8 cellular contexts compared by ENCODE assay signal in the genomic region with DNA sequence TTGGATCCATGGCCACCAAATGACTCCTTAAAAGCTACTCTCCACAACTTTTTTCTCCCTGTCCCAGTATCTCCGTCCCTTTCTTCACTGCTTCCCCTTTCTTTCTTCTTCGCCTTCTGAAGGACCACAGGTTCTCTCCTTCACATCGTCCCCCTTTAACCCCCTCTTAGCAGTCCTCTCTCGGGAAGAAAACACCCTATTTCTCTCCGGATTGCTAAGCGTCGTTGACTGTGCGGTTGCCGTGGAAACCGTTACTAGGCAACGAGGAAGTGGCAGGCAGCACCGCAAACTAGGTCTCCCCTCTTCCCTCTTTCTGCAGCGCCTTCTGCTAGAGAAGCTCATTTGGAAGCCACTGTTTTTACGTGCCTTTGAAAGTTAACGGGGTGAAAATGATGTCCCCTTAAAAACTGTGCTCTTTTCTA. TPM values are rescaled to one million over a fixed set of nuclear protein-coding genes. Genes with fewer than 3 reads are reported as not detected.
DNase-seq lines count a peak whose midpoint lies in the region; ATAC-seq lines count a peak whose summit lies in the region.

A gene with protein sequence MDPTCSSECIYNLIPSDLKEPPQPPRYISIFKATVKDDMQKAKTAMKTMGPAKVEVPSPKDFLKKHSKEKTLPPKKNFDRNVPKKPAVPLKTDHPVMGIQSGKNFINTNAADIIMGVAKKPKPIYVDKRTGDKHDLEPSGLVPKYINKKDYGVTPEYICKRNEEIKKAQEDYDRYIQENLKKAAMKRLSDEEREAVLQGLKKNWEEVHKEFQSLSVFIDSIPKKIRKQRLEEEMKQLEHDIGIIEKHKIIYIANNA (minus strand): TSS at position 232 of the 422 bp plus-strand sequence. CDS start 222 bp downstream, at position 10.

- no peaks in the 10 kb centered on the region for H3K27me3 Mint-ChIP-seq in activated CD8-positive, alpha-beta memory T cell treated with anti-CD3 and anti-CD28 coated beads, Interleukin-2, amount 10 ng/mL, durations not matched to agents 7 days and 5 days

- under 1% methylated on average over 13 of the region's 15 CpGs for WGBS in mesenchymal stem cell

- H3K9me3 Mint-ChIP-seq in activated CD8-positive, alpha-beta memory T cell treated with anti-CD3 and anti-CD28 coated beads, Interleukin-2, amount 10 ng/mL, durations not matched to agents 7 days and 5 days (ENCODE audit: low read depth): peaks cover 2% of the 10 kb centered on the region

- H3K36me3 ChIP-seq in endocrine pancreas (ENCODE audit: control insufficient read depth, insufficient read depth, low read length) (no peaks in the 10 kb centered on the region), mesenchymal stem cell (ENCODE audit: control insufficient read depth in 1 of 2, insufficient read depth in 2 of 2, low read depth in 1 of 2, low read length in 2 of 2) (no peaks in the 10 kb centered on the region)

- H4K8ac ChIP-seq in mesenchymal stem cell (ENCODE audit: low read length): peak within 1 kb of the TSS; percentile 74

- H2BK15ac ChIP-seq in mesenchymal stem cell (ENCODE audit: low read depth, poor library complexity, severe bottlenecking): no peak within 1 kb of the TSS

- H3K27ac Mint-ChIP-seq in activated CD8-positive, alpha-beta memory T cell treated with anti-CD3 and anti-CD28 coated beads, Interleukin-2, amount 10 ng/mL, durations not matched to agents 7 days and 5 days: peak within 1 kb of the TSS; percentile 95

- peak within 1 kb of the TSS; percentile 79 for H3K4me3 Mint-ChIP-seq in activated CD8-positive, alpha-beta memory T cell treated with anti-CD3 and anti-CD28 coated beads, Interleukin-2, amount 10 ng/mL, durations not matched to agents 7 days and 5 days

- peak; percentile 67 for ATAC-seq in GM21423 (IDR thresholded peaks at IDR 0.05; ENCODE audit: unreplicated experiment)
- peak; percentile 58 for ATAC-seq in activated CD8-positive, alpha-beta memory T cell treated with anti-CD3 and anti-CD28 coated beads, Interleukin-2, amount 10 ng/mL, durations not matched to agents 7 days and 5 days

- H3K18ac ChIP-seq in mesenchymal stem cell (ENCODE audit: low read depth in 1 of 2, low read length in 2 of 2): peak within 1 kb of the TSS; percentile 84 to 87

- CTCF ChIA-PET in activated CD8-positive, alpha-beta memory T cell treated with anti-CD3 and anti-CD28 coated beads, Interleukin-2, amount 10 ng/mL, durations not matched to agents 7 days and 5 days (lab: Charles Lee): interaction anchor here (1.7 kb wide), 1 partner anchor 293 kb away, joined by 4 read pairs; the partner anchor contains the start of gene ARHGAP21

- no peak within 1 kb of the TSS for H2AK5ac ChIP-seq in mesenchymal stem cell (ENCODE audit: low read length, severe bottlenecking)

- no peak within 1 kb of the TSS for H2BK120ac ChIP-seq in mesenchymal stem cell (ENCODE audit: low read depth, low read length)

- peak within 1 kb of the TSS in 1 of 2 experiments; percentile 95 for H3K14ac ChIP-seq in mesenchymal stem cell (ENCODE audit: low read length in 2 of 2)

- peak within 1 kb of the TSS; percentile 73 for H2AFZ ChIP-seq in mesenchymal stem cell (ENCODE audit: low read depth, low read length)

- H3K36me3 Mint-ChIP-seq in activated CD8-positive, alpha-beta memory T cell treated with anti-CD3 and anti-CD28 coated beads, Interleukin-2, amount 10 ng/mL, durations not matched to agents 7 days and 5 days: no peaks in the 10 kb centered on the region

- H3K4me1 ChIP-seq in endocrine pancreas (ENCODE audit: control insufficient read depth, insufficient read depth, low read length): peaks cover 11% of the 10 kb centered on the region
- no peaks in the 10 kb centered on the region for H3K4me1 ChIP-seq in mesenchymal stem cell (ENCODE audit: control insufficient read depth, insufficient read depth, low read depth, low read length)

- peaks cover 3% of the 10 kb centered on the region for H3K79me1 ChIP-seq in mesenchymal stem cell (replicated peaks; ENCODE audit: low read length, poor library complexity, severe bottlenecking)

- H3K4me3 ChIP-seq in endocrine pancreas (ENCODE audit: control insufficient read depth, insufficient read depth, low read length): peak within 1 kb of the TSS; percentile 95
- H3K4me3 ChIP-seq in mesenchymal stem cell (ENCODE audit: insufficient read depth in 1 of 2, low read depth in 1 of 2, low read length in 2 of 2): peak within 1 kb of the TSS; percentile 65 to 90

- no peaks in the 10 kb centered on the region for H3K9me3 ChIP-seq in endocrine pancreas (ENCODE audit: control insufficient read depth, low read length)
- no peaks in the 10 kb centered on the region for H3K9me3 ChIP-seq in mesenchymal stem cell (ENCODE audit: control insufficient read depth, low read length)

- peak within 1 kb of the TSS; percentile 49 for H2BK5ac ChIP-seq in mesenchymal stem cell (ENCODE audit: low read depth, low read length, poor library complexity, severe bottlenecking)

- no peaks in the 10 kb centered on the region for H3K27me3 ChIP-seq in endocrine pancreas (ENCODE audit: control insufficient read depth, insufficient read depth, low read length)
- no peaks in the 10 kb centered on the region for H3K27me3 ChIP-seq in mesenchymal stem cell (ENCODE audit: control insufficient read depth in 1 of 2, insufficient read depth in 1 of 2, low read length in 2 of 2)

- H3K27ac ChIP-seq in mesenchymal stem cell (ENCODE audit: low read length, poor library complexity, severe bottlenecking): peak within 1 kb of the TSS; percentile 96

- peak within 1 kb of the TSS in 1 of 2 experiments; percentile 45 for H3K4ac ChIP-seq in mesenchymal stem cell (ENCODE audit: low read depth in 1 of 2, low read length in 2 of 2)

- peak within 1 kb of the TSS; percentile 83 for H4K91ac ChIP-seq in mesenchymal stem cell (ENCODE audit: low read length)

- peak within 1 kb of the TSS; percentile 97 for H3K4me2 ChIP-seq in mesenchymal stem cell (ENCODE audit: low read length, poor library complexity, severe bottlenecking)

- DNase-seq in CMK (ENCODE audit: low read depth): peak; percentile 76
- DNase-seq in HUDEP-2 (lab: John Stamatoyannopoulos, UW; ENCODE audit: unreplicated experiment in 76 of 76): peak in 75 of 76 experiments; percentile 8 to 94 (median 83)
- peak; percentile 87 to 91 for DNase-seq in NOMO-1 (lab: John Stamatoyannopoulos, UW; ENCODE audit: unreplicated experiment in 2 of 2)
- DNase-seq in activated CD8-positive, alpha-beta memory T cell treated with anti-CD3 and anti-CD28 coated beads, Interleukin-2, amount 10 ng/mL, durations not matched to agents 7 days and 5 days: peak; percentile 95
- peak; percentile 97 for DNase-seq in mesenchymal stem cell
- DNase-seq in stimulated activated CD8-positive, alpha-beta memory T cell treated with anti-CD3 and anti-CD28 coated beads, Interleukin-12 subunit alpha, Interleukin-12 subunit beta, amount 100 ng/mL, for 1 hour (ENCODE audit: low read depth): peak; percentile 94

- no peak within 1 kb of the TSS for H3K23ac ChIP-seq in mesenchymal stem cell (ENCODE audit: low read length in 2 of 2)

- no peak within 1 kb of the TSS for H2BK12ac ChIP-seq in mesenchymal stem cell (ENCODE audit: low read length in 2 of 2)

- H3K4me1 Mint-ChIP-seq in activated CD8-positive, alpha-beta memory T cell treated with anti-CD3 and anti-CD28 coated beads, Interleukin-2, amount 10 ng/mL, durations not matched to agents 7 days and 5 days: peaks cover 17% of the 10 kb centered on the region

- H3K9ac ChIP-seq in endocrine pancreas (ENCODE audit: control insufficient read depth, insufficient read depth, low read length) (peak within 1 kb of the TSS; percentile 82), mesenchymal stem cell (ENCODE audit: low read length) (peak within 1 kb of the TSS; percentile 96)

RNA-seq across cellular contexts. Expression of the gene that starts here (rescaled TPM):
- not detected for total RNA-seq in activated CD8-positive, alpha-beta memory T cell treated with anti-CD3 and anti-CD28 coated beads, Interleukin-2, amount 10 ng/mL, durations not matched to agents 7 days and 5 days
- 0.03 TPM for polyA plus RNA-seq in mesenchymal stem cell (2013, experiment 1 of 2)
- not detected for polyA plus RNA-seq in mesenchymal stem cell (2013, experiment 2 of 2)

Comparison
In these comparisons a context has a peak if more than half of its experiments do, and no peak if none do; other contexts are left out.
1. Peak in every context shown above with its lines: DNase-seq, ATAC-seq, H3K4me3 ChIP-seq and H3K27ac ChIP-seq.
2. Peak in DNase-seq and ATAC-seq in activated CD8-positive, alpha-beta memory T cell treated with anti-CD3 and anti-CD28 coated beads, Interleukin-2, amount 10 ng/mL, durations not matched to agents 7 days and 5 days; RNA of the gene not detected or under 1 TPM.